15 cellular contexts compared by ENCODE assay signal in the genomic region with DNA sequence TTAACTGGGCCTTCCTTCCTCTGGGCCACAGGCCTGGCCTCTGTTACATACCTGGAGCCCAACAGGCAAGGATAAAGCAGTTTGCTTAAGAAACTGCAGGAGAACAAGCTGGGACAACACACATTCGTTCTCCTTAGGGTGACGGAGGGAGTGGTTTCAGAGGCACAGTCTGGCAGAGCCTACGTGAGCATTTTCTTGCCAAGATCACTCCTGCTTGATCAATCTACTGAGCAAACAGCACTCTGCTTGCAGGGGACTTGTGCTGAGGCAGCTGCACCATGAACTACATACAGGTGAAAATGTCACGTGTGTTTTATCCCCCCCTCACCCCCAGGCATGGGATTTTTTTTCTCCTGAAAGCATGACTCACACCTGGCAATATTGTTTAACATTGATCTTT. TPM values are rescaled to one million over a fixed set of nuclear protein-coding genes. Genes with fewer than 3 reads are reported as not detected.
DNase-seq lines count a peak whose midpoint lies in the region; ATAC-seq, FAIRE-seq and TF ChIP-seq lines count a peak whose summit lies in the region.
"Had no signal": no experiment of that assay in that cellular context is flagged by ENCODE, and none has a peak within 500 bp of the region (broad histone marks: within the 10 kb centered on the region; RNA-seq: fewer than 3 reads in every experiment).

No MANE protein-coding gene starts in this region.

- BruUV-seq in IMR-90 (replicated peaks; lab: Mats Ljungman, UMichigan) = no TSS peak

- dilution Hi-C loops in IMR-90 (cut with HindIII; ENCODE audit: low sequenced_read_pairs, unreplicated experiment) = no loop called here

- POLR2A ChIA-PET in IMR-90 (lab: Charles Lee; ENCODE audit: unreplicated experiment) = interaction anchor here (0.6 kb wide), 1 partner anchor 134 kb away, joined by 3 read pairs; no protein-coding TSS in a partner anchor

- peak overlapping the region in 1 of 2 experiments; percentile 45; a peak in 2 of 4 replicates for H4K8ac ChIP-seq in IMR-90 (ENCODE audit: low read depth in 2 of 2, low read length in 2 of 2)

- WGBS in IMR-90 (ENCODE audit: extremely low coverage in 2 of 2, insufficient read length in 1 of 2), 2 experiments = 60% methylated on average over 1 of the region's 4 CpGs; no CpG with 5 or more reads in 1 of the 2 experiments
- 14 to 15% methylated on average over 4 of the region's 4 CpGs for WGBS in pancreas, 2 donors

- H4K20me1 ChIP-seq in IMR-90 (ENCODE audit: insufficient read depth, low read length) = no peaks in the 10 kb centered on the region

- peak overlapping the region; percentile 58; the same call in 1 of the 2 replicates for H3K4ac ChIP-seq in IMR-90 (ENCODE audit: low read depth, low read length)

- H3K36me3 ChIP-seq in IMR-90 (ENCODE audit: control insufficient read depth, insufficient read depth, low read length) (peaks cover 9% of the 10 kb centered on the region; the same call in 1 of the 2 replicates), pancreas (peaks cover 0 to 19% (median 0%) of the 10 kb centered on the region in 3 donors), BE2C (no peaks in the 10 kb centered on the region)
- H3K36me3 ChIP-seq: neutrophil had no signal

- peak overlapping the region; percentile 76; the same call in 1 of the 2 replicates for H2BK120ac ChIP-seq in IMR-90 (ENCODE audit: low read depth, low read length)

- H2AK9ac ChIP-seq in IMR-90 (replicated peaks; ENCODE audit: low read depth, low read length, poor library complexity) = no peak overlapping the region

- peak overlapping the region; percentile 63 for H2AK5ac ChIP-seq in IMR-90 (ENCODE audit: low read depth, low read length)

- no peak overlapping the region for H3K9ac ChIP-seq in IMR-90 (ENCODE audit: low read depth, low read length)

- peak overlapping the region; percentile 40; the same call in 1 of the 2 replicates for H3K18ac ChIP-seq in IMR-90 (ENCODE audit: low read depth, low read length)

- peak overlapping the region; percentile 71; the same call in 1 of the 2 replicates for H2BK20ac ChIP-seq in IMR-90 (ENCODE audit: low read depth, low read length)

- H3K14ac ChIP-seq in IMR-90 (replicated peaks; ENCODE audit: low read depth, low read length) = peak overlapping the region; percentile 75

- no peaks in the 10 kb centered on the region for H3K27me3 ChIP-seq in IMR-90 (ENCODE audit: control insufficient read depth, insufficient read depth, low read length)
- no peaks in the 10 kb centered on the region for H3K27me3 ChIP-seq in foreskin keratinocyte
- no peaks in the 10 kb centered on the region for H3K27me3 ChIP-seq in pancreas
- no peaks in the 10 kb centered on the region for H3K27me3 ChIP-seq in BE2C
- H3K27me3 ChIP-seq: neutrophil had no signal

- peak overlapping the region; percentile 74; the same call in 1 of the 2 replicates for H4K5ac ChIP-seq in IMR-90 (ENCODE audit: low read depth, low read length)

- H3K23ac ChIP-seq in IMR-90 (ENCODE audit: low read depth, low read length) = no peak overlapping the region

- ATAC-seq in IMR-90 (ENCODE audit: low read depth) = no peak
- ATAC-seq in foreskin keratinocyte = peak; percentile 30
- peak; percentile 92 to 97 (median 96) for ATAC-seq in pancreas
- ATAC-seq in HG03159 (IDR thresholded peaks at IDR 0.05; ENCODE audit: unreplicated experiment) = no peak

- H3K27ac ChIP-seq in IMR-90 (ENCODE audit: insufficient read depth, low read length) (no peak overlapping the region), foreskin keratinocyte (peak overlapping the region; percentile 58), pancreas (peak overlapping the region; percentile 43 to 69 (median 56))
- H3K27ac ChIP-seq: neutrophil had no signal

- no peak for TF ChIP-seq RAD21 in IMR-90 (IDR thresholded peaks at IDR 0.05; ENCODE audit: low read length)

- intact Hi-C loops in IMR-90 (cut with micrococcal nuclease) (no loop called here), pancreas (cut with DNase I) (no loop called here)

- no peak for TF ChIP-seq POLR2A in IMR-90 (IDR thresholded peaks at IDR 0.05; ENCODE audit: low read depth, low read length)

- H2AFZ ChIP-seq in IMR-90 (replicated peaks; ENCODE audit: low read length, poor library complexity) = no peak overlapping the region

- H2BK15ac ChIP-seq in IMR-90 (ENCODE audit: low read depth, low read length) = peak overlapping the region; percentile 70; the same call in 1 of the 3 replicates

- TF ChIP-seq CTCF in IMR-90 (conservative IDR thresholded peaks at IDR 0.05; ENCODE audit: low read depth, low read length) (no peak), foreskin keratinocyte (conservative IDR thresholded peaks at IDR 0.05) (no peak), pancreas (IDR thresholded peaks at IDR 0.05) (no peak), BE2C (IDR thresholded peaks at IDR 0.05; ENCODE audit: low read depth, low read length) (no peak)

- H3K9me3 ChIP-seq in IMR-90 (ENCODE audit: control insufficient read depth, insufficient read depth, low read length) = peaks cover 5% of the 10 kb centered on the region
- H3K9me3 ChIP-seq in pancreas = no peaks in the 10 kb centered on the region
- no peaks in the 10 kb centered on the region for H3K9me3 ChIP-seq in BE2C
- H3K9me3 ChIP-seq: Caco-2, neutrophil had no signal

- H3K4me2 ChIP-seq in IMR-90 (ENCODE audit: low read depth, low read length) = no peak overlapping the region

- in situ Hi-C loops in IMR-90 (cut with MboI; ENCODE audit: low sequenced_read_pairs) = no loop called here

- no peak for DNase-seq in IMR-90
- peak; percentile 31 for DNase-seq in RPMI8226
- peak; percentile 76 to 78 for DNase-seq in foreskin keratinocyte
- DNase-seq in pancreas = peak in 5 of 6 donors; percentile 74 to 92 (median 87)
- no peak for DNase-seq in BE2C
- DNase-seq in AG08395 (ENCODE audit: low spot score) = no peak
- no peak for DNase-seq in RCC 7860 (ENCODE audit: low spot score)
- DNase-seq: Caco-2, dermis blood vessel endothelial cell, NCI-H1092, retina, substantia nigra had no signal

- H3K4me3 ChIP-seq in IMR-90 (ENCODE audit: insufficient read depth, low read depth, low read length) (no peak overlapping the region), pancreas (no peak overlapping the region), BE2C (ENCODE audit: low read depth, low read length) (no peak overlapping the region)

- peaks cover 32% of the 10 kb centered on the region for H3K9me1 ChIP-seq in IMR-90 (ENCODE audit: insufficient read depth, low read length)

- no peak overlapping the region for H2BK5ac ChIP-seq in IMR-90 (ENCODE audit: low read depth, low read length, poor library complexity, severe bottlenecking)

- CTCF ChIA-PET in IMR-90 (lab: Yijun Ruan, JAX) = no interaction called here

- H3K79me1 ChIP-seq in IMR-90 (ENCODE audit: low read depth in 1 of 2, low read length in 2 of 2) = peaks cover 0 to 13% of the 10 kb centered on the region in 2 experiments; a peak in 2 of 4 replicates

- FAIRE-seq in pancreas (lab: Jason Lieb, UNC) = no peak
- FAIRE-seq in RCC 7860 (lab: Jason Lieb, UNC) = no peak
- FAIRE-seq: frontal cortex had no signal

- H4K91ac ChIP-seq in IMR-90 (ENCODE audit: insufficient read depth, low read depth, low read length) = peak overlapping the region; percentile 13; the same call in 1 of the 2 replicates

- H3K4me1 ChIP-seq in IMR-90 (ENCODE audit: control insufficient read depth, insufficient read depth, low read length) (peaks cover 25% of the 10 kb centered on the region), foreskin keratinocyte (peaks cover 40% of the 10 kb centered on the region), pancreas (peaks cover 16 to 29% (median 22%) of the 10 kb centered on the region in 3 donors), BE2C (no peaks in the 10 kb centered on the region)

- H3K56ac ChIP-seq in IMR-90 (ENCODE audit: extremely low read depth, insufficient read depth, low read length) = no peak overlapping the region

TF ChIP-seq in IMR-90, 13 proteins besides CTCF, POLR2A, EP300 and RAD21:
- no peak for TF ChIP-seq MAFK (IDR thresholded peaks at IDR 0.05; ENCODE audit: low read depth, low read length)
- TF ChIP-seq RFX5 (IDR thresholded peaks at IDR 0.05; ENCODE audit: low read depth, low read length) = no peak
- TF ChIP-seq CEBPB (IDR thresholded peaks at IDR 0.05; ENCODE audit: low read depth, low read length) = no peak
- no peak for TF ChIP-seq NFE2L2 (IDR thresholded peaks at IDR 0.05; ENCODE audit: low read depth, low read length)
- TF ChIP-seq SMC3 (IDR thresholded peaks at IDR 0.05; ENCODE audit: low read depth, low read length) = no peak
- no peak for TF ChIP-seq FOS (IDR thresholded peaks at IDR 0.05; ENCODE audit: low read depth, low read length)
- no peak for TF ChIP-seq MXI1 (IDR thresholded peaks at IDR 0.05; ENCODE audit: borderline replicate concordance, low read depth, low read length)
- TF ChIP-seq RCOR1 (IDR thresholded peaks at IDR 0.05; ENCODE audit: insufficient replicate concordance, low read length) = no peak

RNA-seq across cellular contexts. Expression of gene CDCP1, which starts 57.6 kb away (rescaled TPM):
- 2.5 TPM in 2 replicates for total RNA-seq in IMR-90 (2012; rRNA removed)
- 3.1 and 3.8 TPM in 2 replicates for polyA plus RNA-seq in IMR-90 (2012; rRNA removed)
- 1.6 and 3.5 TPM in 2 replicates for polyA plus RNA-seq in IMR-90 (2012; cell fraction: cytosol; rRNA removed)
- 1.5 and 3.9 TPM in 2 replicates for polyA plus RNA-seq in IMR-90 (2012; cell fraction: nucleus; rRNA removed; ENCODE audit: low replicate concordance)
- total RNA-seq in foreskin keratinocyte = 147 and 163 TPM in 2 replicates
- polyA plus RNA-seq in foreskin keratinocyte = 61.3 and 62.2 TPM in 2 replicates
- total RNA-seq in pancreas = 10 to 100 TPM in 3 of 6 donors, 1 to 10 TPM in 3; 7.9 to 22.2 (median 10.3) TPM
- 1 to 10 TPM; 3.4 to 4.1 TPM for polyA plus RNA-seq in pancreas
- polyA plus RNA-seq in BE2C (2012; ENCODE audit: insufficient read depth, insufficient read length, low read depth) = not detected

Comparison
In these comparisons a context has a peak if more than half of its experiments do, and no peak if none do; other contexts are left out.
1. ATAC-seq: peak in foreskin keratinocyte (single experiment) and pancreas (4 of 4); none in IMR-90 (single experiment) and HG03159 (single experiment).
2. DNase-seq: peak in RPMI8226 (single experiment), foreskin keratinocyte (2 of 2) and pancreas (5 of 6); none in IMR-90 (single experiment), BE2C (single experiment), AG08395 (single experiment) and RCC 7860 (single experiment).